In genomic region chr7:81308643-81309354, GRCh38 we compare ENCODE assay signal across 1 cellular context.
TF ChIP-seq lines count a peak whose summit lies in the region.

No MANE protein-coding gene starts in this region.

TF ChIP-seq in IMR-90, 13 proteins besides CTCF, POLR2A, EP300 and RAD21:
- TF ChIP-seq SMC3 (IDR thresholded peaks at IDR 0.05; ENCODE audit: low read depth, low read length) (no peak), MAFK (IDR thresholded peaks at IDR 0.05; ENCODE audit: low read depth, low read length) (no peak)
